ENCODE assay signal across 1 cellular context in genomic region chr12:55830601-55831406, GRCh38.
TF ChIP-seq lines count a peak whose summit lies in the region.

No MANE protein-coding gene starts in this region.

TF ChIP-seq in HEK293, 187 proteins besides CTCF, POLR2A, EP300 and RAD21 (continued from another document and continues in another):
- TF ChIP-seq MZF1 (tag by site-specific recombination; IDR thresholded peaks at IDR 0.05; ENCODE audit: borderline replicate concordance) (no peak), ZNF664 (tag by site-specific recombination; IDR thresholded peaks at IDR 0.05) (no peak), PRDM4 (tag by site-specific recombination; IDR thresholded peaks at IDR 0.05) (no peak), YY2 (tag by site-specific recombination; IDR thresholded peaks at IDR 0.05) (no peak), ZNF174 (tag by site-specific recombination; IDR thresholded peaks at IDR 0.05) (no peak), ZNF350 (tag by site-specific recombination; IDR thresholded peaks at IDR 0.05) (no peak), ZNF391 (tag by site-specific recombination; IDR thresholded peaks at IDR 0.05; ENCODE audit: borderline replicate concordance, low read depth) (no peak; the same call in 1 of the 2 replicates), ZNF138 (tag by site-specific recombination; IDR thresholded peaks at IDR 0.05; ENCODE audit: borderline replicate concordance) (no peak), ZNF670 (tag by site-specific recombination; IDR thresholded peaks at IDR 0.05; ENCODE audit: low read depth) (no peak), ZSCAN16 (tag by site-specific recombination; IDR thresholded peaks at IDR 0.05) (no peak), ATF2 (tag by site-specific recombination; IDR thresholded peaks at IDR 0.05; ENCODE audit: low read depth) (peak; percentile 92), ZSCAN4 (tag by site-specific recombination; IDR thresholded peaks at IDR 0.05) (peak; percentile 94), SP2 (tag by site-specific recombination; IDR thresholded peaks at IDR 0.05) (no peak; the same call in 1 of the 2 replicates), KLF16 (tag by site-specific recombination; IDR thresholded peaks at IDR 0.05) (peak; percentile 45; the same call in 1 of the 2 replicates), ZFP41 (tag by site-specific recombination; IDR thresholded peaks at IDR 0.05; ENCODE audit: borderline replicate concordance) (no peak), PRDM10 (tag by site-specific recombination; IDR thresholded peaks at IDR 0.05) (peak; percentile 100), ZNF112 (tag by site-specific recombination; IDR thresholded peaks at IDR 0.05) (no peak), SCRT2 (tag by site-specific recombination; IDR thresholded peaks at IDR 0.05) (no peak), ZNF354C (tag by site-specific recombination; IDR thresholded peaks at IDR 0.05; ENCODE audit: borderline replicate concordance, low read depth) (no peak), ZSCAN30 (tag by site-specific recombination; IDR thresholded peaks at IDR 0.05) (0 out of 2 replicates have a peak, but pooled peaks have one; percentile 30), ZNF521 (tag by site-specific recombination; IDR thresholded peaks at IDR 0.05) (no peak), ZNF133 (tag by site-specific recombination; IDR thresholded peaks at IDR 0.05) (no peak), ZNF10 (tag by site-specific recombination; IDR thresholded peaks at IDR 0.05) (no peak), SP3 (tag by site-specific recombination; IDR thresholded peaks at IDR 0.05) (no peak; the same call in 1 of the 2 replicates), SCRT1 (tag by site-specific recombination; IDR thresholded peaks at IDR 0.05; ENCODE audit: borderline replicate concordance) (no peak), ZBTB49 (tag by site-specific recombination; IDR thresholded peaks at IDR 0.05; ENCODE audit: low read depth) (no peak), ZNF2 (tag by site-specific recombination; IDR thresholded peaks at IDR 0.05) (peak; percentile 29; the same call in 1 of the 2 replicates), ZNF433 (tag by site-specific recombination; IDR thresholded peaks at IDR 0.05; ENCODE audit: low read depth) (no peak), ZSCAN5A (tag by site-specific recombination; IDR thresholded peaks at IDR 0.05) (no peak), ZNF239 (tag by site-specific recombination; IDR thresholded peaks at IDR 0.05) (no peak), ZNF248 (tag by site-specific recombination; IDR thresholded peaks at IDR 0.05) (no peak), HOXA7 (CRISPR knock-in tag; IDR thresholded peaks at IDR 0.05; ENCODE audit: borderline replicate concordance) (no peak), ZNF449 (tag by site-specific recombination; IDR thresholded peaks at IDR 0.05) (peak; percentile 51; the same call in 1 of the 2 replicates), ZNF280C (tag by site-specific recombination; IDR thresholded peaks at IDR 0.05) (no peak), ZNF23 (tag by site-specific recombination; IDR thresholded peaks at IDR 0.05; ENCODE audit: borderline replicate concordance) (no peak), ZBTB26 (tag by site-specific recombination; optimal IDR thresholded peaks at IDR 0.05) (peak; percentile 99), ZNF398 (tag by site-specific recombination; IDR thresholded peaks at IDR 0.05) (peak; percentile 77), FEZF1 (tag by site-specific recombination; IDR thresholded peaks at IDR 0.05) (no peak), SP7 (tag by site-specific recombination; IDR thresholded peaks at IDR 0.05) (peak; percentile 70), BCL11B (tag by site-specific recombination; IDR thresholded peaks at IDR 0.05; ENCODE audit: low read depth) (no peak)
